35 cellular contexts compared by ENCODE assay signal in the genomic region with DNA sequence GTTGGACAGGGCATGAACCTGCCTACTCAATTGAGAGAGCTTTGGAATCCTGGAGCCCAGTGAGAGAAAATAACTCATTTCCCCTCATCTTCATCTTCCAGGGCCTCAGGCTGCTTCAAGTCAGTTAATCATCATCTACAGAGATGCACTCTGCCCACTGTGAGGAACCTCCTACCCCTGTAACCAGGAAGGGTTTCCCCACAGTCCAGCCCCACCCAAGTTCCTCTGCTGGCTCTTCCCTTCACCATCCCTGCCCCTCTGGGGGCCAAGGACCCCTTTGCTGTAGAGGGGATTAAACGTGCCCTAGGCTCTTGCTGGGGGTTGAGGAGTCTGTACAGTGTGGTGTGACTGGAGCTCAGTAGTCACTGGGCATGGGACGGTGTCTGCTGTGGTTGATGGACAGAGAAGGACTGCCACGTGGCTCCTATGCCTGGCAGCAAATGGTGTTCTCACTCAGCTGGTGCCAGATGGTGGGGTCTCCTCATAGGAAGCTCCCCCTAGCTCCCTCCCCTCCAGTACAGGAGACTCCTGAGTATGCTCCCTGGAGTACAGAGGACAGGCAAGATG.
"Had no signal": no experiment of that assay in that cellular context is flagged by ENCODE, and none has a peak within 500 bp of the region (broad histone marks: within the 10 kb centered on the region; RNA-seq: fewer than 3 reads in every experiment).

No MANE protein-coding gene starts in this region.

- FAIRE-seq: RCC 7860 had no signal

- H3K9me3 Mint-ChIP-seq: activated CD4-positive, alpha-beta T cell treated with anti-CD3 and anti-CD28 coated beads, Interleukin-2, amount 10 ng/mL, durations not matched to agents 24 days and 14 days; activated CD8-positive, alpha-beta T cell treated with anti-CD3 and anti-CD28 coated beads for 36 hours; activated naive CD8-positive, alpha-beta T cell treated with anti-CD3 and anti-CD28 coated beads for 36 hours; activated T-cell treated with anti-CD3 and anti-CD28 coated beads, Interleukin-2, amount 50 U/mL, for 72 hours; activated T-helper 17 cell treated with anti-CD3 and anti-CD28 coated beads, Interleukin-2, amount 50 U/mL, for 72 hours had no signal

- H3K27ac Mint-ChIP-seq: activated CD4-positive, alpha-beta T cell treated with anti-CD3 and anti-CD28 coated beads, Interleukin-2, amount 10 ng/mL, durations not matched to agents 24 days and 14 days; activated CD8-positive, alpha-beta T cell treated with anti-CD3 and anti-CD28 coated beads for 36 hours; activated naive CD8-positive, alpha-beta T cell treated with anti-CD3 and anti-CD28 coated beads for 36 hours; activated T-cell treated with anti-CD3 and anti-CD28 coated beads, Interleukin-2, amount 50 U/mL, for 72 hours; activated T-helper 17 cell treated with anti-CD3 and anti-CD28 coated beads, Interleukin-2, amount 50 U/mL, for 72 hours had no signal

- H3K27me3 Mint-ChIP-seq: activated CD8-positive, alpha-beta T cell treated with anti-CD3 and anti-CD28 coated beads for 36 hours; activated naive CD8-positive, alpha-beta T cell treated with anti-CD3 and anti-CD28 coated beads for 36 hours; activated T-helper 17 cell treated with anti-CD3 and anti-CD28 coated beads, Interleukin-2, amount 50 U/mL, for 72 hours had no signal

- H3K36me3 Mint-ChIP-seq: activated naive CD8-positive, alpha-beta T cell treated with anti-CD3 and anti-CD28 coated beads for 36 hours had no signal

- H3K4me1 Mint-ChIP-seq: activated CD4-positive, alpha-beta T cell treated with anti-CD3 and anti-CD28 coated beads, Interleukin-2, amount 10 ng/mL, durations not matched to agents 24 days and 14 days; activated naive CD8-positive, alpha-beta T cell treated with anti-CD3 and anti-CD28 coated beads for 36 hours; activated T-helper 17 cell treated with anti-CD3 and anti-CD28 coated beads, Interleukin-2, amount 50 U/mL, for 72 hours had no signal

- DNase-seq: activated CD4-positive, alpha-beta T cell treated with anti-CD3 and anti-CD28 coated beads, Interleukin-2, amount 10 ng/mL, durations not matched to agents 24 days and 14 days; activated CD4-positive, alpha-beta T cell treated with anti-CD3 and anti-CD28 coated beads, Interleukin-2, amount 50 U/mL, for 4 hours; activated CD8-positive, alpha-beta T cell treated with anti-CD3 and anti-CD28 coated beads for 36 hours; activated effector memory CD4-positive, alpha-beta T cell treated with anti-CD3 and anti-CD28 coated beads, Interleukin-2, amount 50 U/mL, for 16 hours; activated naive CD4-positive, alpha-beta T cell; activated naive CD4-positive, alpha-beta T cell treated with anti-CD3 and anti-CD28 coated beads, Interleukin-2, amount 50 U/mL, for 16 hours; activated naive CD8-positive, alpha-beta T cell treated with anti-CD3 and anti-CD28 coated beads for 36 hours; activated T-cell treated with anti-CD3 and anti-CD28 coated beads, Interleukin-2, amount 50 U/mL, for 1 hour; activated T-cell treated with anti-CD3 and anti-CD28 coated beads, Interleukin-2, amount 50 U/mL, for 72 hours; amniotic stem cell; aorta; brain microvascular endothelial cell; MM.1S; NCI-H1092 treated with DMSO at 0.1 percent for 48 hours; NCI-H1417; NCI-H146; NCI-H187; NCI-H2029 treated with DMSO at 0.1 percent for 48 hours; NCI-H2107; NCI-H2171; NCI-H510A; NCI-H526; NCI-H748 treated with DMSO at 0.1 percent for 48 hours; NK-92 treated with Interleukin-12 subunit alpha and Interleukin-12 subunit beta, amount 100 ng/mL, for 24 hours; PC-9; Right ventricle myocardium superior; SW 1271; T-helper 1 cell; T-helper 2 cell; T-helper 9 cell; WERI-Rb-1 had no signal

- H3K4me3 ChIP-seq: PC-9 had no signal

- H3K36me3 ChIP-seq: brain microvascular endothelial cell, WERI-Rb-1 had no signal

- H3K27ac ChIP-seq: brain microvascular endothelial cell, KMS-11, PC-9, RWPE1, WERI-Rb-1 had no signal

- H3K27me3 ChIP-seq: brain microvascular endothelial cell had no signal

- H3K4me3 Mint-ChIP-seq: activated CD4-positive, alpha-beta T cell treated with anti-CD3 and anti-CD28 coated beads, Interleukin-2, amount 10 ng/mL, durations not matched to agents 24 days and 14 days; activated CD8-positive, alpha-beta T cell treated with anti-CD3 and anti-CD28 coated beads for 36 hours; activated naive CD8-positive, alpha-beta T cell treated with anti-CD3 and anti-CD28 coated beads for 36 hours; activated T-cell treated with anti-CD3 and anti-CD28 coated beads, Interleukin-2, amount 50 U/mL, for 72 hours; activated T-helper 17 cell treated with anti-CD3 and anti-CD28 coated beads, Interleukin-2, amount 50 U/mL, for 72 hours had no signal

- ATAC-seq: activated CD8-positive, alpha-beta T cell treated with anti-CD3 and anti-CD28 coated beads for 36 hours; activated T-cell treated with anti-CD3 and anti-CD28 coated beads, Interleukin-2, amount 50 U/mL, for 72 hours; activated T-helper 17 cell treated with anti-CD3 and anti-CD28 coated beads, Interleukin-2, amount 50 U/mL, for 72 hours had no signal
